Comparison of ENCODE assay signal across 8 cellular contexts in the genomic region with DNA sequence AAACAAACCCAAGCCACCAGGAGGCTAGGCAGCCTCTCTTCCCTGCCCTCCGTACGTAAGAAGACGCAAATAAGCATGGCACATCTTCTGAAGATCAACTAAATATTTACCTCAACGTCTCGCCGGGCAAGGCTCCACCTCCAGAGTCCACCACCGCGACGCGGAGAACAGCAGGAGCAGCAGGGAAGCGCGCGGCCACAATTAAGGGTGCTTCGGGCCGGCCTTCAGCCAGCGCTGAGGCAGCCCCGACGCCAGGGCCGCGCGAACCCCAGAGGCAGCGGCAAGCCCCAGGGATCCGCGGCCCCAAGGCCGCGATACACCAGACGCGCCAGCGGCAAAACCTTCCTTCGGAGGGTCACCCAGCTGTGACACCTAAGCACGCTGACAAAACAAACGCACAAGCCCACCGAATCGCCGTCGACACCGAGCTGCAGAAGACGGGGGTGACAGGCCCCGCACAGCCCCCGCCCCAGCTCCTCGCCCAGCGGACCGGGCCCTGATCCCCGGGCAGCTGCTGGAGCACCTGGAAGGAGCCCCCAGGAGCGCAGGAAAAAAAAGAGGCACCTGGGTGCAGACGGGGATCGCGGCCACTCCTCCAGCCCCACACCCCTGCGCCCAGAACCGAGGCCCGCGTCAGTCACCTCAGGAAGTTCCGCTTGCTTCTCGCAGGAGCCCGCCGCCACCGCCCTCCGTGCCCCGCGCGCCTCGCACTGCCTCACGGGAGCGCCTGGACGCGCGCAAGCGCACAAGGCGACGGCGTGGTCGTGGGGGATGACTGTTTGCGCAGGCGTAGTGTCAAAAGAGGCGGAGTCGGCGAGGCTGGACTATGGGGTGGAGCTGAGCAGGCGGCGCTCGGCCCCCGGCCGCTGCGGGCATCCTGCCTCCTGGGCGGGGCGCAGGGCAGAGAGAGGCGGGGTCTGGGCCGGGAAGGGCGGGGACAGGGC. TPM values are rescaled to one million over a fixed set of nuclear protein-coding genes. Genes with fewer than 3 reads are reported as not detected.
DNase-seq lines count a peak whose midpoint lies in the region; ATAC-seq and TF ChIP-seq lines count a peak whose summit lies in the region.

A gene with protein sequence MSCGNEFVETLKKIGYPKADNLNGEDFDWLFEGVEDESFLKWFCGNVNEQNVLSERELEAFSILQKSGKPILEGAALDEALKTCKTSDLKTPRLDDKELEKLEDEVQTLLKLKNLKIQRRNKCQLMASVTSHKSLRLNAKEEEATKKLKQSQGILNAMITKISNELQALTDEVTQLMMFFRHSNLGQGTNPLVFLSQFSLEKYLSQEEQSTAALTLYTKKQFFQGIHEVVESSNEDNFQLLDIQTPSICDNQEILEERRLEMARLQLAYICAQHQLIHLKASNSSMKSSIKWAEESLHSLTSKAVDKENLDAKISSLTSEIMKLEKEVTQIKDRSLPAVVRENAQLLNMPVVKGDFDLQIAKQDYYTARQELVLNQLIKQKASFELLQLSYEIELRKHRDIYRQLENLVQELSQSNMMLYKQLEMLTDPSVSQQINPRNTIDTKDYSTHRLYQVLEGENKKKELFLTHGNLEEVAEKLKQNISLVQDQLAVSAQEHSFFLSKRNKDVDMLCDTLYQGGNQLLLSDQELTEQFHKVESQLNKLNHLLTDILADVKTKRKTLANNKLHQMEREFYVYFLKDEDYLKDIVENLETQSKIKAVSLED (minus strand): TSS at position 712 of the 944 bp plus-strand sequence. CDS start 1,175 bp downstream, outside the sequence.
A gene (minus strand): TSS at position 712 of the 944 bp plus-strand sequence. CDS start 12,890 bp downstream, outside the sequence.

- intact Hi-C loops in lower leg skin (cut with DNase I; ENCODE audit: low total_unique reads): no loop called here

- peak within 1 kb of the TSS; percentile 98 for H3K4me3 ChIP-seq in lower leg skin (ENCODE audit: low read depth, poor library complexity, severe bottlenecking)

- ATAC-seq in GM19351 (IDR thresholded peaks at IDR 0.05; ENCODE audit: unreplicated experiment) (peak; percentile 87), HG03520 (IDR thresholded peaks at IDR 0.05; ENCODE audit: unreplicated experiment) (peak; percentile 79)

- peak; percentile 67 to 99 (median 96) for DNase-seq in C1 segment of cervical spinal cord (lab: John Stamatoyannopoulos, UW)
- DNase-seq in NCI-H69 (lab: John Stamatoyannopoulos, UW): peak; percentile 95
- peak; percentile 98 to 99 for DNase-seq in activated CD4-positive, alpha-beta T cell treated with anti-CD3 and anti-CD28 coated beads, Interleukin-2, amount 50 U/mL, for 24 hours (ENCODE audit: low read depth in 1 of 2, low spot score in 1 of 2)
- peak; percentile 99 for DNase-seq in dermis blood vessel endothelial cell
- DNase-seq in lower leg skin (ENCODE audit: low spot score in 2 of 2): peak; percentile 96 to 100
- peak; percentile 98 for DNase-seq in stimulated activated CD4-positive, alpha-beta T cell treated with anti-CD3 and anti-CD28 coated beads, Interleukin-4, amount 100 ng/mL, for 4 hours

- TF ChIP-seq CTCF in lower leg skin (IDR thresholded peaks at IDR 0.05): no peak

- 0 to 1% methylated on average over 56 to 58 of the region's 88 CpGs for WGBS in lower leg skin, 2 donors

- TF ChIP-seq POLR2A in lower leg skin (IDR thresholded peaks at IDR 0.05): no peak

RNA-seq across cellular contexts. Expression of the first gene that starts in this region (rescaled TPM):
- total RNA-seq in dermis blood vessel endothelial cell: 14.0 and 15.8 TPM in 2 replicates
- total RNA-seq in lower leg skin: 10 to 100 TPM in 3 of 4 donors, 1 to 10 TPM in 1; 6.8 to 15.3 (median 12.4) TPM

RNA-seq across cellular contexts. Expression of the second gene that starts in this region (rescaled TPM):
- total RNA-seq in dermis blood vessel endothelial cell (2.7 and 5.8 TPM in 2 replicates), lower leg skin (1 to 10 TPM in 2 of 4 donors, under 1 TPM in 2; 0.30 to 3.3 (median 0.89) TPM)

Comparison
In these comparisons a context has a peak if more than half of its experiments do, and no peak if none do; other contexts are left out.
1. Peak in every context shown above with its lines: DNase-seq, ATAC-seq and H3K4me3 ChIP-seq.